39 cellular contexts compared by ENCODE assay signal in genomic region chr20:52332649-52333048, GRCh38.
"Had no signal": no experiment of that assay in that cellular context is flagged by ENCODE, and none has a peak within 500 bp of the region (broad histone marks: within the 10 kb centered on the region; RNA-seq: fewer than 3 reads in every experiment).

No MANE protein-coding gene starts in this region.

- H3K4me3 Mint-ChIP-seq: activated B cell treated with CpG ODN at 0.5 μM for 24 hours; activated CD4-positive, alpha-beta memory T cell treated with anti-CD3 and anti-CD28 coated beads for 36 hours; activated CD4-positive, alpha-beta T cell treated with anti-CD3 and anti-CD28 coated beads, Interleukin-2, amount 10 ng/mL, durations not matched to agents 24 days and 14 days; activated CD8-positive, alpha-beta T cell treated with anti-CD3 and anti-CD28 coated beads for 36 hours; activated naive CD4-positive, alpha-beta T cell treated with anti-CD3 and anti-CD28 coated beads for 36 hours; activated naive CD4-positive, alpha-beta T cell treated with anti-CD3 and anti-CD28 coated beads, Interleukin-2, amount 50 U/mL, for 24 hours; activated naive CD8-positive, alpha-beta T cell; activated naive CD8-positive, alpha-beta T cell treated with anti-CD3 and anti-CD28 coated beads, Interleukin-2, amount 10 ng/mL, durations not matched to agents 7 days and 5 days; activated naive CD8-positive, alpha-beta T cell treated with anti-CD3 and anti-CD28 coated beads, Interleukin-2, amount 50 U/mL, for 24 hours; activated T-cell treated with anti-CD3 and anti-CD28 coated beads, Interleukin-2, amount 50 U/mL, for 4 hours; activated T-cell treated with anti-CD3 and anti-CD28 coated beads, Interleukin-2, amount 50 U/mL, for 72 hours; activated T-helper 1 cell treated with anti-CD3 and anti-CD28 coated beads, Interleukin-12 subunit alpha, Interleukin-12 subunit beta, Interleukin-2, Interleukin-4 antibody, amounts not matched to agents 30 ng/mL and 10 ng/mL and 1 ng/mL, durations not matched to agents 14 hours and 24 hours and 36 hours; activated T-helper 17 cell treated with anti-CD3 and anti-CD28 coated beads, Interleukin-2, amount 50 U/mL, for 72 hours; brain; central memory CD8-positive, alpha-beta T cell; T-helper 1 cell treated with Interleukin-12 subunit alpha and Interleukin-12 subunit beta and Interleukin-4 antibody, amounts not matched to agents 30 μg/mL and 1 μg/mL, for 36 hours; T-helper 2 cell treated with Interferon-gamma antibody and Interleukin-4, amounts not matched to agents 5 μg/mL and 100 μg/mL, for 36 hours had no signal

- H3K4me1 Mint-ChIP-seq: activated B cell treated with CpG ODN at 0.5 μM for 24 hours; activated CD4-positive, alpha-beta T cell treated with anti-CD3 and anti-CD28 coated beads, Interleukin-2, amount 10 ng/mL, durations not matched to agents 24 days and 14 days; activated naive CD8-positive, alpha-beta T cell treated with anti-CD3 and anti-CD28 coated beads, Interleukin-2, amount 10 ng/mL, durations not matched to agents 7 days and 5 days; activated naive CD8-positive, alpha-beta T cell treated with anti-CD3 and anti-CD28 coated beads, Interleukin-2, amount 50 U/mL, for 24 hours; activated T-helper 17 cell treated with anti-CD3 and anti-CD28 coated beads, Interleukin-2, amount 50 U/mL, for 72 hours; brain; central memory CD8-positive, alpha-beta T cell had no signal

- FAIRE-seq: bronchial epithelial cell, TTC549 had no signal

- H3K9me3 Mint-ChIP-seq: activated B cell treated with CpG ODN at 0.5 μM for 24 hours; activated CD4-positive, alpha-beta memory T cell treated with anti-CD3 and anti-CD28 coated beads for 36 hours; activated CD8-positive, alpha-beta T cell treated with anti-CD3 and anti-CD28 coated beads for 36 hours; activated naive CD4-positive, alpha-beta T cell treated with anti-CD3 and anti-CD28 coated beads for 36 hours; activated naive CD8-positive, alpha-beta T cell treated with anti-CD3 and anti-CD28 coated beads, Interleukin-2, amount 50 U/mL, for 24 hours; activated T-cell treated with anti-CD3 and anti-CD28 coated beads, Interleukin-2, amount 50 U/mL, for 4 hours; central memory CD8-positive, alpha-beta T cell; T-helper 2 cell treated with Interferon-gamma antibody and Interleukin-4, amounts not matched to agents 5 μg/mL and 100 μg/mL, for 36 hours had no signal

- H3K27me3 ChIP-seq: ascending aorta, cardiac muscle cell had no signal

- DNase-seq: activated B cell treated with CpG ODN at 0.5 μM for 24 hours; activated CD4-positive, alpha-beta memory T cell treated with anti-CD3 and anti-CD28 coated beads for 36 hours; activated CD4-positive, alpha-beta T cell treated with anti-CD3 and anti-CD28 coated beads for 4 hours; activated CD4-positive, alpha-beta T cell treated with anti-CD3 and anti-CD28 coated beads, Interleukin-2, amount 10 ng/mL, durations not matched to agents 24 days and 14 days; activated CD4-positive, alpha-beta T cell treated with anti-CD3 and anti-CD28 coated beads, Interleukin-2, amount 50 U/mL, for 1 hour; activated CD4-positive, alpha-beta T cell treated with anti-CD3 and anti-CD28 coated beads, Interleukin-2, amount 50 U/mL, for 4 hours; activated CD4-positive, CD25-positive, alpha-beta regulatory T cell treated with anti-CD3 and anti-CD28 coated beads, Interleukin-2, amount 50 U/mL, for 72 hours; activated CD8-positive, alpha-beta memory T cell treated with anti-CD3 and anti-CD28 coated beads, Interleukin-2, amount 50 U/mL, for 4 hours; activated CD8-positive, alpha-beta T cell treated with anti-CD3 and anti-CD28 coated beads for 36 hours; activated effector memory CD4-positive, alpha-beta T cell treated with anti-CD3 and anti-CD28 coated beads, Interleukin-2, amount 50 U/mL, for 16 hours; activated gamma-delta T cell treated with Interleukin-2 at 50 U/mL for 16 hours; activated naive CD4-positive, alpha-beta T cell; activated naive CD4-positive, alpha-beta T cell treated with anti-CD3 and anti-CD28 coated beads for 36 hours; activated naive CD8-positive, alpha-beta T cell treated with anti-CD3 and anti-CD28 coated beads, Interleukin-2, amount 10 ng/mL, durations not matched to agents 7 days and 5 days; activated naive CD8-positive, alpha-beta T cell treated with anti-CD3 and anti-CD28 coated beads, Interleukin-2, amount 50 U/mL, for 24 hours; activated T-cell treated with anti-CD3 and anti-CD28 coated beads for 4 hours; activated T-cell treated with anti-CD3 and anti-CD28 coated beads, Interleukin-2, amount 50 U/mL, for 1 hour; activated T-cell treated with anti-CD3 and anti-CD28 coated beads, Interleukin-2, amount 50 U/mL, for 4 hours; activated T-cell treated with anti-CD3 and anti-CD28 coated beads, Interleukin-2, amount 50 U/mL, for 72 hours; amygdala; anterior cingulate cortex; caudate nucleus; cerebellar nuclear complex; T-helper 1 cell; T-helper 2 cell; T-helper 9 cell had no signal

- H3K36me3 ChIP-seq: ascending aorta, cardiac muscle cell had no signal

- H3K27ac Mint-ChIP-seq: activated B cell treated with CpG ODN at 0.5 μM for 24 hours; activated CD4-positive, alpha-beta memory T cell treated with anti-CD3 and anti-CD28 coated beads for 36 hours; activated CD4-positive, alpha-beta T cell treated with anti-CD3 and anti-CD28 coated beads, Interleukin-2, amount 10 ng/mL, durations not matched to agents 24 days and 14 days; activated CD8-positive, alpha-beta T cell treated with anti-CD3 and anti-CD28 coated beads for 36 hours; activated naive CD4-positive, alpha-beta T cell treated with anti-CD3 and anti-CD28 coated beads for 36 hours; activated naive CD4-positive, alpha-beta T cell treated with anti-CD3 and anti-CD28 coated beads, Interleukin-2, amount 50 U/mL, for 24 hours; activated naive CD8-positive, alpha-beta T cell; activated naive CD8-positive, alpha-beta T cell treated with anti-CD3 and anti-CD28 coated beads, Interleukin-2, amount 10 ng/mL, durations not matched to agents 7 days and 5 days; activated naive CD8-positive, alpha-beta T cell treated with anti-CD3 and anti-CD28 coated beads, Interleukin-2, amount 50 U/mL, for 24 hours; activated T-cell treated with anti-CD3 and anti-CD28 coated beads, Interleukin-2, amount 50 U/mL, for 72 hours; activated T-helper 1 cell treated with anti-CD3 and anti-CD28 coated beads, Interleukin-12 subunit alpha, Interleukin-12 subunit beta, Interleukin-2, Interleukin-4 antibody, amounts not matched to agents 30 ng/mL and 10 ng/mL and 1 ng/mL, durations not matched to agents 14 hours and 24 hours and 36 hours; activated T-helper 17 cell treated with anti-CD3 and anti-CD28 coated beads, Interleukin-2, amount 50 U/mL, for 72 hours; brain; T-helper 1 cell treated with Interleukin-12 subunit alpha and Interleukin-12 subunit beta and Interleukin-4 antibody, amounts not matched to agents 30 μg/mL and 1 μg/mL, for 36 hours; T-helper 2 cell treated with Interferon-gamma antibody and Interleukin-4, amounts not matched to agents 5 μg/mL and 100 μg/mL, for 36 hours had no signal

- H3K36me3 Mint-ChIP-seq: activated CD4-positive, alpha-beta memory T cell treated with anti-CD3 and anti-CD28 coated beads for 36 hours; activated naive CD8-positive, alpha-beta T cell; activated naive CD8-positive, alpha-beta T cell treated with anti-CD3 and anti-CD28 coated beads, Interleukin-2, amount 10 ng/mL, durations not matched to agents 7 days and 5 days; brain had no signal

- H3K4me1 ChIP-seq: ascending aorta had no signal

- ATAC-seq: activated CD8-positive, alpha-beta T cell treated with anti-CD3 and anti-CD28 coated beads for 36 hours; activated naive CD8-positive, alpha-beta T cell treated with anti-CD3 and anti-CD28 coated beads, Interleukin-2, amount 50 U/mL, for 24 hours; activated T-cell treated with anti-CD3 and anti-CD28 coated beads, Interleukin-2, amount 50 U/mL, for 4 hours; activated T-cell treated with anti-CD3 and anti-CD28 coated beads, Interleukin-2, amount 50 U/mL, for 72 hours; activated T-helper 17 cell treated with anti-CD3 and anti-CD28 coated beads, Interleukin-2, amount 50 U/mL, for 72 hours had no signal

- H3K27ac ChIP-seq: ascending aorta, cardiac muscle cell, VCaP had no signal

- H3K9me3 ChIP-seq: ascending aorta had no signal

- H3K27me3 Mint-ChIP-seq: activated naive CD4-positive, alpha-beta T cell treated with anti-CD3 and anti-CD28 coated beads, Interleukin-2, amount 50 U/mL, for 24 hours; activated naive CD8-positive, alpha-beta T cell treated with anti-CD3 and anti-CD28 coated beads, Interleukin-2, amount 10 ng/mL, durations not matched to agents 7 days and 5 days; activated naive CD8-positive, alpha-beta T cell treated with anti-CD3 and anti-CD28 coated beads, Interleukin-2, amount 50 U/mL, for 24 hours had no signal

- H3K4me3 ChIP-seq: ascending aorta, cardiac muscle cell had no signal
